10 cellular contexts compared by ENCODE assay signal in the genomic region with DNA sequence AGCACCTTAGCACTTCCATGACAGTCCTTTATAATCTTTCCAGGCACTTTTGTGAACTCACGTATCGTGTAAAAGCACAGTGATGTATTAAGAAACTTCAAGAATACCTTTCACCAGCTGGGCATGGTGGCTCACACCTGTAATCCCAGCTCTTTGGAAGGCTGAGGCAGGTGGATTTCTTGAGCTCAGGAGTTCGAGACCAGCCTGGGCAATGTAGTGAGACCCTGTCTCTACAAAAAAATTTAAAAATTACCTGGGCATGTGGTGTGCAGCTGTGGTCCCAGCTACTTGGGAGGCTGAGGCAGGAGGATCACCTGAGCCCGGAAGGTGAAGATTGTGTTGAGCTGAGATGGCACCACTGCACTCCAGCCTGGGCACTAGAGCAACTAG. TPM values are rescaled to one million over a fixed set of nuclear protein-coding genes. Genes with fewer than 3 reads are reported as not detected.
DNase-seq lines count a peak whose midpoint lies in the region; ATAC-seq and TF ChIP-seq lines count a peak whose summit lies in the region.
"Not testable (repeated sequence)": the region's sequence is repeated elsewhere in the genome, so short reads cannot be mapped to it uniquely, and the experiment has no call there.
"Had no signal": no experiment of that assay in that cellular context is flagged by ENCODE, and none has a peak within 500 bp of the region (broad histone marks: within the 10 kb centered on the region; RNA-seq: fewer than 3 reads in every experiment).

No MANE protein-coding gene starts in this region.

- not testable (repeated sequence) for DNase-seq in GM12865 (ENCODE audit: low read depth); T-helper 2 cell treated with Interferon-gamma antibody and Interleukin-4, amounts not matched to agents 5 μg/mL and 100 μg/mL, for 36 hours (ENCODE audit: low spot score); activated naive CD8-positive, alpha-beta T cell treated with anti-CD3 and anti-CD28 coated beads for 36 hours; endodermal cell; mesenchymal stem cell; vagina (ENCODE audit: extremely low spot score in 2 of 2)

- peaks cover 21% of the 10 kb centered on the region for H3K79me1 ChIP-seq in mesenchymal stem cell (replicated peaks; ENCODE audit: low read length, poor library complexity, severe bottlenecking)

- TF ChIP-seq POLR2A in vagina (IDR thresholded peaks at IDR 0.05) = not testable (repeated sequence)

- intact Hi-C loops in vagina (cut with DNase I) = not testable (repeated sequence)

- not testable (repeated sequence) for H3K27me3 Mint-ChIP-seq in T-helper 2 cell treated with Interferon-gamma antibody and Interleukin-4, amounts not matched to agents 5 μg/mL and 100 μg/mL, for 36 hours (ENCODE audit: low read depth); activated naive CD8-positive, alpha-beta T cell treated with anti-CD3 and anti-CD28 coated beads for 36 hours; endodermal cell (ENCODE audit: insufficient read depth)

- not testable (repeated sequence) for H4K8ac ChIP-seq in mesenchymal stem cell (ENCODE audit: low read length)

- not testable (repeated sequence) for H2BK15ac ChIP-seq in mesenchymal stem cell (ENCODE audit: low read depth, poor library complexity, severe bottlenecking)

- not testable (repeated sequence) for TF ChIP-seq CTCF in GM12865 (IDR thresholded peaks at IDR 0.05; ENCODE audit: insufficient read depth, low read depth, low read length, missing control alignments); endodermal cell (conservative IDR thresholded peaks at IDR 0.05); vagina (IDR thresholded peaks at IDR 0.05)

- H3K36me3 ChIP-seq in endodermal cell (ENCODE audit: control insufficient read depth, insufficient read depth, low read length) (peaks cover 12% of the 10 kb centered on the region), mesenchymal stem cell (ENCODE audit: control insufficient read depth in 1 of 2, insufficient read depth in 2 of 2, low read depth in 1 of 2, low read length in 2 of 2) (peaks cover 3 to 18% of the 10 kb centered on the region in 2 experiments), vagina (peaks cover 0 to 11% of the 10 kb centered on the region in 2 donors)
- H3K36me3 ChIP-seq in skeletal muscle satellite cell (ENCODE audit: insufficient read depth, low read length) = not testable (repeated sequence)

- not testable (repeated sequence) for H3K4me1 ChIP-seq in endodermal cell (ENCODE audit: control insufficient read depth, insufficient read depth, low read length); mesenchymal stem cell (ENCODE audit: control insufficient read depth, insufficient read depth, low read depth, low read length)
- H3K4me1 ChIP-seq in skeletal muscle satellite cell (ENCODE audit: control insufficient read depth, insufficient read depth, low read length) (peaks cover 15% of the 10 kb centered on the region), vagina (peaks cover 20% of the 10 kb centered on the region)

- H4K91ac ChIP-seq in mesenchymal stem cell (ENCODE audit: low read length) = not testable (repeated sequence)

- not testable (repeated sequence) for H3K4me2 ChIP-seq in mesenchymal stem cell (ENCODE audit: low read length, poor library complexity, severe bottlenecking)
- peak overlapping the region; percentile 100 for H3K4me2 ChIP-seq in skeletal muscle satellite cell (ENCODE audit: low read length)

- peak overlapping the region; percentile 94 for H3K4me3 Mint-ChIP-seq in T-helper 2 cell treated with Interferon-gamma antibody and Interleukin-4, amounts not matched to agents 5 μg/mL and 100 μg/mL, for 36 hours
- H3K4me3 Mint-ChIP-seq in activated naive CD8-positive, alpha-beta T cell treated with anti-CD3 and anti-CD28 coated beads for 36 hours = peak overlapping the region; percentile 91
- H3K4me3 Mint-ChIP-seq in endodermal cell = peak overlapping the region; percentile 87

- not testable (repeated sequence) for H3K9me3 Mint-ChIP-seq in T-helper 2 cell treated with Interferon-gamma antibody and Interleukin-4, amounts not matched to agents 5 μg/mL and 100 μg/mL, for 36 hours; activated naive CD8-positive, alpha-beta T cell treated with anti-CD3 and anti-CD28 coated beads for 36 hours; endodermal cell

- peak overlapping the region; percentile 98 for H3K27ac Mint-ChIP-seq in T-helper 2 cell treated with Interferon-gamma antibody and Interleukin-4, amounts not matched to agents 5 μg/mL and 100 μg/mL, for 36 hours
- peak overlapping the region; percentile 97 for H3K27ac Mint-ChIP-seq in activated naive CD8-positive, alpha-beta T cell treated with anti-CD3 and anti-CD28 coated beads for 36 hours
- not testable (repeated sequence) for H3K27ac Mint-ChIP-seq in endodermal cell

- H3K27ac ChIP-seq in endodermal cell (ENCODE audit: low read depth, low read length); mesenchymal stem cell (ENCODE audit: low read length, poor library complexity, severe bottlenecking): not testable (repeated sequence)
- peak overlapping the region; percentile 93 for H3K27ac ChIP-seq in vagina

- not testable (repeated sequence) for H2BK5ac ChIP-seq in mesenchymal stem cell (ENCODE audit: low read depth, low read length, poor library complexity, severe bottlenecking)

- H3K23ac ChIP-seq in mesenchymal stem cell (ENCODE audit: low read length in 2 of 2) = not testable (repeated sequence)

- H3K9ac ChIP-seq in endodermal cell (ENCODE audit: extremely low read depth, low read length, poor library complexity, severe bottlenecking); skeletal muscle satellite cell (ENCODE audit: low read depth, low read length): not testable (repeated sequence)
- peak overlapping the region; percentile 96 for H3K9ac ChIP-seq in mesenchymal stem cell (ENCODE audit: low read length)

- ATAC-seq in HG03064 (IDR thresholded peaks at IDR 0.05; ENCODE audit: low read depth, unreplicated experiment) = peak; percentile 5

- not testable (repeated sequence) for H3K4ac ChIP-seq in mesenchymal stem cell (ENCODE audit: low read depth in 1 of 2, low read length in 2 of 2)

- not testable (repeated sequence) for H2BK12ac ChIP-seq in mesenchymal stem cell (ENCODE audit: low read length in 2 of 2)

- 89 to 93% methylated on average over 3 to 4 of the region's 4 CpGs for WGBS in endodermal cell (ENCODE audit: insufficient coverage in 1 of 2, insufficient read length in 1 of 2), 2 experiments
- 90% methylated on average over 3 of the region's 4 CpGs for WGBS in mesenchymal stem cell

- H3K4me3 ChIP-seq in GM12865 (ENCODE audit: low read depth, low read length) (peak overlapping the region; percentile 93), mesenchymal stem cell (ENCODE audit: insufficient read depth in 1 of 2, low read depth in 1 of 2, low read length in 2 of 2) (peak overlapping the region in 1 of 2 experiments; percentile 99), vagina (peak overlapping the region in 1 of 2 donors; percentile 95)
- H3K4me3 ChIP-seq in endodermal cell (ENCODE audit: low read length); skeletal muscle satellite cell (ENCODE audit: low read length): not testable (repeated sequence)

- H3K4me1 Mint-ChIP-seq in T-helper 2 cell treated with Interferon-gamma antibody and Interleukin-4, amounts not matched to agents 5 μg/mL and 100 μg/mL, for 36 hours (ENCODE audit: low read depth); activated naive CD8-positive, alpha-beta T cell treated with anti-CD3 and anti-CD28 coated beads for 36 hours: not testable (repeated sequence)
- H3K4me1 Mint-ChIP-seq in endodermal cell = peaks cover 14% of the 10 kb centered on the region

- H3K14ac ChIP-seq in mesenchymal stem cell (ENCODE audit: low read length in 2 of 2) = not testable (repeated sequence)

- not testable (repeated sequence) for H2BK120ac ChIP-seq in mesenchymal stem cell (ENCODE audit: low read depth, low read length)

- H3K18ac ChIP-seq in mesenchymal stem cell (ENCODE audit: low read depth in 1 of 2, low read length in 2 of 2) = not testable (repeated sequence)

- H3K9me3 ChIP-seq in endodermal cell (ENCODE audit: control insufficient read depth, low read length); mesenchymal stem cell (ENCODE audit: control insufficient read depth, low read length); skeletal muscle satellite cell (replicated peaks; ENCODE audit: low read length); vagina: not testable (repeated sequence)

- H2AFZ ChIP-seq in mesenchymal stem cell (ENCODE audit: low read depth, low read length) = not testable (repeated sequence)

- not testable (repeated sequence) for H3K27me3 ChIP-seq in endodermal cell (ENCODE audit: control insufficient read depth, insufficient read depth, low read length, poor library complexity, severe bottlenecking); mesenchymal stem cell (ENCODE audit: control insufficient read depth in 1 of 2, insufficient read depth in 1 of 2, low read length in 2 of 2); skeletal muscle satellite cell (ENCODE audit: control insufficient read depth, insufficient read depth, low read length); vagina

- not testable (repeated sequence) for H2AK5ac ChIP-seq in mesenchymal stem cell (ENCODE audit: low read length, severe bottlenecking)

- H3K36me3 Mint-ChIP-seq in T-helper 2 cell treated with Interferon-gamma antibody and Interleukin-4, amounts not matched to agents 5 μg/mL and 100 μg/mL, for 36 hours (ENCODE audit: low read depth); activated naive CD8-positive, alpha-beta T cell treated with anti-CD3 and anti-CD28 coated beads for 36 hours; endodermal cell (ENCODE audit: low read depth): not testable (repeated sequence)

RNA-seq across cellular contexts. Expression of gene USP30, which starts 1.7 kb away (rescaled TPM):
- total RNA-seq in activated naive CD8-positive, alpha-beta T cell treated with anti-CD3 and anti-CD28 coated beads for 36 hours = 1 to 10 TPM; 5.5 to 9.3 TPM
- 10 to 100 TPM in 1 of 2 donors, 1 to 10 TPM in 1; 6.3 to 10.8 TPM for total RNA-seq in endodermal cell
- polyA plus RNA-seq in endodermal cell (2013, experiment 1 of 2) = 16.8 TPM
- 17.4 TPM for polyA plus RNA-seq in endodermal cell (2013, experiment 2 of 2)
- 11.4 TPM for polyA plus RNA-seq in mesenchymal stem cell (2013, experiment 1 of 2)
- 12.3 TPM for polyA plus RNA-seq in mesenchymal stem cell (2013, experiment 2 of 2)
- 3.8 and 5.7 TPM in 2 replicates for total RNA-seq in skeletal muscle satellite cell (2012; rRNA removed)
- total RNA-seq in vagina = 15.5 TPM

RNA-seq across cellular contexts. Expression of gene SVOP, which starts 33.3 kb away (rescaled TPM):
- not detected for total RNA-seq in activated naive CD8-positive, alpha-beta T cell treated with anti-CD3 and anti-CD28 coated beads for 36 hours
- total RNA-seq in endodermal cell = not detected
- polyA plus RNA-seq in endodermal cell (2013, experiment 1 of 2) = 1.2 TPM
- polyA plus RNA-seq in endodermal cell (2013, experiment 2 of 2) = 1.6 TPM
- not detected for polyA plus RNA-seq in mesenchymal stem cell (2013, experiment 1 of 2)
- polyA plus RNA-seq in mesenchymal stem cell (2013, experiment 2 of 2) = not detected
- total RNA-seq in skeletal muscle satellite cell (2012; rRNA removed) = not detected in 2 replicates
- total RNA-seq in vagina = under 0.01 TPM
- total RNA-seq: posterior vena cava, SK-MEL-5 had no signal

RNA-seq across cellular contexts. Expression of gene ALKBH2, which starts 39.2 kb away (rescaled TPM):
- total RNA-seq in activated naive CD8-positive, alpha-beta T cell treated with anti-CD3 and anti-CD28 coated beads for 36 hours = 10 to 100 TPM; 43.8 to 46.3 TPM
- total RNA-seq in endodermal cell (10 to 100 TPM; 10.5 to 23.3 TPM), vagina (14.5 TPM)
- polyA plus RNA-seq in endodermal cell (2013, experiment 1 of 2) = 31.7 TPM
- 23.8 TPM for polyA plus RNA-seq in endodermal cell (2013, experiment 2 of 2)
- 5.5 TPM for polyA plus RNA-seq in mesenchymal stem cell (2013, experiment 1 of 2)
- polyA plus RNA-seq in mesenchymal stem cell (2013, experiment 2 of 2) = 7.0 TPM
- 25.6 and 28.4 TPM in 2 replicates for total RNA-seq in skeletal muscle satellite cell (2012; rRNA removed)

RNA-seq across cellular contexts. Expression of gene UNG, which starts 43.3 kb away (rescaled TPM):
- 10 to 100 TPM; 90.2 to 99.1 TPM for total RNA-seq in activated naive CD8-positive, alpha-beta T cell treated with anti-CD3 and anti-CD28 coated beads for 36 hours
- total RNA-seq in endodermal cell (100 to 1,000 TPM; 104 to 114 TPM), vagina (29.2 TPM)
- 67.7 TPM for polyA plus RNA-seq in endodermal cell (2013, experiment 1 of 2)
- polyA plus RNA-seq in endodermal cell (2013, experiment 2 of 2) = 59.8 TPM
- 8.3 TPM for polyA plus RNA-seq in mesenchymal stem cell (2013, experiment 1 of 2)
- 7.7 TPM for polyA plus RNA-seq in mesenchymal stem cell (2013, experiment 2 of 2)
- total RNA-seq in skeletal muscle satellite cell (2012; rRNA removed) = 17.3 and 23.3 TPM in 2 replicates
